ENCODE assay signal across 1 cellular context in genomic region chr1:15884477-15884876, GRCh38.
TF ChIP-seq lines count a peak whose summit lies in the region.

No MANE protein-coding gene starts in this region.

TF ChIP-seq in WTC11, 78 proteins besides CTCF, POLR2A, EP300 and RAD21 (continued from another document):
- TF ChIP-seq PRDM15 (CRISPR knock-in tag; IDR thresholded peaks at IDR 0.05) = no peak
- TF ChIP-seq ZBTB21 (CRISPR knock-in tag; IDR thresholded peaks at IDR 0.05; ENCODE audit: borderline replicate concordance) = no peak
- no peak for TF ChIP-seq ZNF416 (CRISPR knock-in tag; IDR thresholded peaks at IDR 0.05)
